Comparison of ENCODE assay signal across 1 cellular context in genomic region chr1:159915571-159916239, GRCh38.
TF ChIP-seq lines count a peak whose summit lies in the region.

No MANE protein-coding gene starts in this region.

TF ChIP-seq in IMR-90, 13 proteins besides CTCF, POLR2A, EP300 and RAD21:
- no peak for TF ChIP-seq CHD1 (IDR thresholded peaks at IDR 0.05; ENCODE audit: low read depth, low read length)
- TF ChIP-seq MAFK (IDR thresholded peaks at IDR 0.05; ENCODE audit: low read depth, low read length): no peak
- TF ChIP-seq USF2 (IDR thresholded peaks at IDR 0.05; ENCODE audit: low read depth, low read length): no peak
- no peak for TF ChIP-seq CEBPB (IDR thresholded peaks at IDR 0.05; ENCODE audit: low read depth, low read length)
- TF ChIP-seq RFX5 (IDR thresholded peaks at IDR 0.05; ENCODE audit: low read depth, low read length): no peak
- no peak for TF ChIP-seq FOS (IDR thresholded peaks at IDR 0.05; ENCODE audit: low read depth, low read length)
- no peak for TF ChIP-seq BHLHE40 (IDR thresholded peaks at IDR 0.05; ENCODE audit: low read depth, low read length)
- no peak for TF ChIP-seq SMC3 (IDR thresholded peaks at IDR 0.05; ENCODE audit: low read depth, low read length)
- no peak for TF ChIP-seq MAZ (IDR thresholded peaks at IDR 0.05; ENCODE audit: borderline replicate concordance, low read depth, low read length)
- no peak for TF ChIP-seq MXI1 (IDR thresholded peaks at IDR 0.05; ENCODE audit: borderline replicate concordance, low read depth, low read length)
- no peak for TF ChIP-seq RCOR1 (IDR thresholded peaks at IDR 0.05; ENCODE audit: insufficient replicate concordance, low read length)
- no peak for TF ChIP-seq NFE2L2 (IDR thresholded peaks at IDR 0.05; ENCODE audit: low read depth, low read length)
- TF ChIP-seq ELK1 (IDR thresholded peaks at IDR 0.05; ENCODE audit: borderline replicate concordance, low read depth, low read length): no peak
